Comparison of ENCODE assay signal across 3 cellular contexts in genomic region chr19:8184274-8184673, GRCh38.
A peak's percentile ranks its signal among the peaks of the same experiment; 100 is the strongest.
TF ChIP-seq lines count a peak whose summit lies in the region.

No MANE protein-coding gene starts in this region.

TF ChIP-seq in HepG2, 621 proteins besides CTCF, POLR2A, EP300 and RAD21:
- no peak for TF ChIP-seq RELA (CRISPR knock-in tag; IDR thresholded peaks at IDR 0.05)
- TF ChIP-seq ZNF121 (CRISPR knock-in tag; IDR thresholded peaks at IDR 0.05) = peak; percentile 73

TF ChIP-seq in HEK293, 187 proteins besides CTCF, POLR2A, EP300 and RAD21:
- 0 out of 2 replicates have a peak, but pooled peaks have one; percentile 34 for TF ChIP-seq ZNF121 (tag by site-specific recombination; IDR thresholded peaks at IDR 0.05)
- no peak for TF ChIP-seq ZSCAN16 (tag by site-specific recombination; IDR thresholded peaks at IDR 0.05)
TF ChIP-seq in HEK293: peak in this region for 1.

TF ChIP-seq in K562, 482 proteins besides CTCF, POLR2A, EP300 and RAD21:
- peak; percentile 67 for TF ChIP-seq ZNF121 (CRISPR knock-in tag; conservative IDR thresholded peaks at IDR 0.05)
- TF ChIP-seq RBM25 (IDR thresholded peaks at IDR 0.05; ENCODE audit: low read depth, low read length, severe bottlenecking) = peak; percentile 13
- TF ChIP-seq ZNF431 (CRISPR knock-in tag; IDR thresholded peaks at IDR 0.05) = no peak
TF ChIP-seq in K562: peak in this region for 2.
